In genomic region chr15:43826508-43827286, GRCh38 we compare ENCODE assay signal across 8 cellular contexts. TPM values are rescaled to one million over a fixed set of nuclear protein-coding genes. Genes with fewer than 3 reads are reported as not detected.
A peak's percentile ranks its signal among the peaks of the same experiment; 100 is the strongest.
DNase-seq lines count a peak whose midpoint lies in the region; ATAC-seq and TF ChIP-seq lines count a peak whose summit lies in the region.
"Not testable (repeated sequence)": the region's sequence is repeated elsewhere in the genome, so short reads cannot be mapped to it uniquely, and the experiment has no call there.

Gene WDR76, plus strand, starts transcription at chr15:43827002. Its CDS starts 31 bp downstream, at chr15:43827033.

- H2AFZ ChIP-seq in neural cell (ENCODE audit: low read depth, low read length) = not testable (repeated sequence)

- DNase-seq in EH (ENCODE audit: low read depth) (peak; percentile 84), HEK293T (ENCODE audit: extremely low spot score) (peak; percentile 74), NCI-H1048 (lab: John Stamatoyannopoulos, UW) (peak; percentile 59), foreskin keratinocyte (peak; percentile 27 to 52)
- not testable (repeated sequence) for DNase-seq in SK-N-MC (ENCODE audit: low read depth, low spot score)
- peak; percentile 57 for DNase-seq in activated gamma-delta T cell treated with anti-CD3 and anti-CD28 coated beads, Interleukin-2, amount 50 U/mL, for 16 hours (ENCODE audit: low read depth)
- peak; percentile 69 for DNase-seq in stimulated activated naive CD4-positive, alpha-beta T cell treated with Interleukin-2 at 50 U/mL for 16 hours (lab: John Stamatoyannopoulos, UW)

- H3K4me2 ChIP-seq in neural cell (ENCODE audit: low read length) = not testable (repeated sequence)

- POLR2A ChIA-PET in HEK293T (lab: Yijun Ruan, JAX) = interaction anchor here (1.9 kb wide), 1 partner anchor 50 kb away, joined by 5 read pairs; the partner anchor contains the start of gene ELL3

- CTCF ChIA-PET in HEK293T (lab: Yijun Ruan, JAX) = not testable (repeated sequence)

- not testable (repeated sequence) for TF ChIP-seq CTCF in foreskin keratinocyte (conservative IDR thresholded peaks at IDR 0.05); neural cell (IDR thresholded peaks at IDR 0.05; ENCODE audit: poor library complexity, severe bottlenecking)

- H3K36me3 ChIP-seq in SK-N-MC (ENCODE audit: insufficient read depth, low read length) = peaks cover 32% of the 10 kb centered on the region
- not testable (repeated sequence) for H3K36me3 ChIP-seq in neural cell (ENCODE audit: insufficient read depth, low read length)

- peak within 1 kb of the TSS; percentile 92 for H3K9ac ChIP-seq in SK-N-MC (ENCODE audit: insufficient read length)
- not testable (repeated sequence) for H3K9ac ChIP-seq in neural cell (ENCODE audit: low read length)

- not testable (repeated sequence) for H4K20me1 ChIP-seq in neural cell (ENCODE audit: insufficient read depth)

- peak; percentile 63 for ATAC-seq in foreskin keratinocyte

- H3K4me3 ChIP-seq in SK-N-MC (peak within 1 kb of the TSS; percentile 81), neural cell (ENCODE audit: low read length) (peak within 1 kb of the TSS; percentile 34)

- peaks cover 15% of the 10 kb centered on the region for H3K79me2 ChIP-seq in neural cell (replicated peaks; ENCODE audit: insufficient read depth, low read length)

- peak within 1 kb of the TSS; percentile 35; the same call in 1 of the 2 replicates for H3K27ac ChIP-seq in SK-N-MC
- peak within 1 kb of the TSS; percentile 89 for H3K27ac ChIP-seq in foreskin keratinocyte
- H3K27ac ChIP-seq in neural cell (ENCODE audit: low read length) = not testable (repeated sequence)

- H3K9me2 ChIP-seq in neural cell (ENCODE audit: insufficient read depth, low read length) = not testable (repeated sequence)

- not testable (repeated sequence) for H3K27me3 ChIP-seq in foreskin keratinocyte; neural cell (ENCODE audit: insufficient read depth, low read depth, low read length)

- TF ChIP-seq RAD21 in neural cell (conservative IDR thresholded peaks at IDR 0.05) = not testable (repeated sequence)

- not testable (repeated sequence) for TF ChIP-seq EP300 in neural cell (conservative IDR thresholded peaks at IDR 0.05; ENCODE audit: poor library complexity, severe bottlenecking)

- not testable (repeated sequence) for H3K4me1 ChIP-seq in foreskin keratinocyte

- H3K9me3 ChIP-seq in SK-N-MC (ENCODE audit: low read depth, low read length); neural cell (ENCODE audit: low read length): not testable (repeated sequence)

- not testable (repeated sequence) for H3F3A ChIP-seq in neural cell (ENCODE audit: insufficient read depth, low read length, poor library complexity, severe bottlenecking)

TF ChIP-seq in HEK293T, 16 proteins besides CTCF, POLR2A, EP300 and RAD21:
- TF ChIP-seq L3MBTL2 (conservative IDR thresholded peaks at IDR 0.05) = peak; percentile 83

RNA-seq across cellular contexts. Expression of gene WDR76, which starts in this region (rescaled TPM):
- total RNA-seq in foreskin keratinocyte = 23.1 TPM in 2 replicates
- polyA plus RNA-seq in foreskin keratinocyte (11.6 and 14.2 TPM in 2 replicates), neural cell (0.43 and 1.1 TPM in 2 replicates)
- 0.93 and 2.4 TPM in 2 replicates for polyA minus RNA-seq in neural cell
